1 cellular context compared by ENCODE assay signal in the genomic region with DNA sequence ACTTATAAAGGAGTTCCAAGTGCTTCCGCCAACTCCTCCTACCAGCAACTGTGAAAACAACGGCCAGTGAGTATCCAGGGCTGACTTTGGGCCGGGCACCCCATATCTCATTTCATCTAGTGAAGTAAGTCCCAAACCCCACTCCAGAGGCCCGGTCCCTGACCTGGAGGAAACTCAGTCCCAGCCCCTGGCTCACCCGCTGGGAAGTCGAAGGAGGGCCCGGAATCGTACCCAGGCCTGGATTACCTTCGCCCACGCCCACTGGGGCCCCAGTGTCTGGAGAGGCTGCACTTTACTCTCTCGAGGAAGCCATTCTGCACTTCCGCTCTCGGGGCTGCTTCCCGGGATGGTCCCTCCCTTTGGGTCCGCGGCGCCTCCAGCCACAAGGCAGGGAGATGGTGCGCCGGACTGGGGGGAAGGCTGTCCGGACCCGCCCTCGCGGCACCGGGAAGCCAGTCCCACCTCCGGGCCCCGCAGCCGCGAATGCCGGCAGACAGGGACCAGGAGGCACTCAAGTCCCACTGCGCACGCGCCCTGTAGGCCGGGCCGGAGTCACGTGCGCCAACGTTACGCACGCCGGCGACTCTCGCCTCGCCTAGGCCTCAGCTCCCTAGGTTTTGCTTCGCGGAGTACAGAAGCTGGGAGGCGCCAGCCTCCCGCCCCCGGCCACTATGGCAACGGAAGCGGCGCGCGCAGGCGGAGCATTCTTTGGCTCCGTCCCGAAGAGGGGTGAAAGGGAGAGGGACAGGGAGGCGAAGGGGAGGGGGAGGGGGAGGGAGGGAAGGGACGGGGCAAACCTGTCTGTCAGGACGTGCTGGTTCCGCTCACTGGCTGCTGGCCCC.
TF ChIP-seq lines count a peak whose summit lies in the region.

A gene with protein sequence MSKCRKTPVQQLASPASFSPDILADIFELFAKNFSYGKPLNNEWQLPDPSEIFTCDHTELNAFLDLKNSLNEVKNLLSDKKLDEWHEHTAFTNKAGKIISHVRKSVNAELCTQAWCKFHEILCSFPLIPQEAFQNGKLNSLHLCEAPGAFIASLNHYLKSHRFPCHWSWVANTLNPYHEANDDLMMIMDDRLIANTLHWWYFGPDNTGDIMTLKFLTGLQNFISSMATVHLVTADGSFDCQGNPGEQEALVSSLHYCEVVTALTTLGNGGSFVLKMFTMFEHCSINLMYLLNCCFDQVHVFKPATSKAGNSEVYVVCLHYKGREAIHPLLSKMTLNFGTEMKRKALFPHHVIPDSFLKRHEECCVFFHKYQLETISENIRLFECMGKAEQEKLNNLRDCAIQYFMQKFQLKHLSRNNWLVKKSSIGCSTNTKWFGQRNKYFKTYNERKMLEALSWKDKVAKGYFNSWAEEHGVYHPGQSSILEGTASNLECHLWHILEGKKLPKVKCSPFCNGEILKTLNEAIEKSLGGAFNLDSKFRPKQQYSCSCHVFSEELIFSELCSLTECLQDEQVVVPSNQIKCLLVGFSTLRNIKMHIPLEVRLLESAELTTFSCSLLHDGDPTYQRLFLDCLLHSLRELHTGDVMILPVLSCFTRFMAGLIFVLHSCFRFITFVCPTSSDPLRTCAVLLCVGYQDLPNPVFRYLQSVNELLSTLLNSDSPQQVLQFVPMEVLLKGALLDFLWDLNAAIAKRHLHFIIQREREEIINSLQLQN (minus strand): TSS at position 513 of the 842 bp plus-strand sequence. CDS start 3,482 bp downstream, outside the sequence.

TF ChIP-seq in HepG2, 621 proteins besides CTCF, POLR2A, EP300 and RAD21 (continued from another document and continues in another):
- TF ChIP-seq ZNF354B (CRISPR knock-in tag; IDR thresholded peaks at IDR 0.05) (peak; percentile 84; the same call in 1 of the 2 replicates), ZNF446 (CRISPR knock-in tag; IDR thresholded peaks at IDR 0.05) (peak; percentile 99), ZKSCAN8 (CRISPR knock-in tag; IDR thresholded peaks at IDR 0.05; ENCODE audit: borderline replicate concordance) (peak; percentile 80; the same call in 1 of the 2 replicates), CHCHD3 (CRISPR knock-in tag; IDR thresholded peaks at IDR 0.05) (peak; percentile 95), RXRA (CRISPR knock-in tag; IDR thresholded peaks at IDR 0.05) (peak; percentile 77; the same call in 1 of the 2 replicates), ZNF564 (CRISPR knock-in tag; IDR thresholded peaks at IDR 0.05) (peak; percentile 90), NCOA5 (CRISPR knock-in tag; IDR thresholded peaks at IDR 0.05) (no peak), SP4 (CRISPR knock-in tag; IDR thresholded peaks at IDR 0.05) (peak; percentile 66), ZFP36 (IDR thresholded peaks at IDR 0.05; ENCODE audit: borderline replicate concordance, low read depth, low read length, partially characterized antibody) (no peak), MAF1 (CRISPR knock-in tag; IDR thresholded peaks at IDR 0.05; ENCODE audit: borderline replicate concordance) (0 out of 2 replicates have a peak, but pooled peaks have one; percentile 72), SIX4 (CRISPR knock-in tag; IDR thresholded peaks at IDR 0.05) (0 out of 2 replicates have a peak, but pooled peaks have one; percentile 9), ATAD3A (CRISPR knock-in tag; IDR thresholded peaks at IDR 0.05) (peak; percentile 92), NFE2L1 (CRISPR knock-in tag; IDR thresholded peaks at IDR 0.05; ENCODE audit: borderline replicate concordance) (peak; percentile 72; the same call in 1 of the 2 replicates), KLF16 (CRISPR knock-in tag; IDR thresholded peaks at IDR 0.05) (peak; percentile 49 to 92; a peak in 3 of 4 replicates), SATB2 (CRISPR knock-in tag; IDR thresholded peaks at IDR 0.05) (peak; percentile 86; the same call in 1 of the 2 replicates), ZNF260 (CRISPR knock-in tag; IDR thresholded peaks at IDR 0.05; ENCODE audit: borderline replicate concordance, low read depth) (no peak), TBP (CRISPR knock-in tag; IDR thresholded peaks at IDR 0.05) (peak; percentile 39; the same call in 1 of the 2 replicates), ZNF460 (CRISPR knock-in tag; IDR thresholded peaks at IDR 0.05; ENCODE audit: borderline replicate concordance) (peak; percentile 67; the same call in 1 of the 2 replicates), ASH2L (IDR thresholded peaks at IDR 0.05; ENCODE audit: insufficient read length, low read depth, low read length) (peak; percentile 91), ZNF660 (CRISPR knock-in tag; IDR thresholded peaks at IDR 0.05; ENCODE audit: borderline replicate concordance, low read depth) (no peak), FOSL1 (CRISPR knock-in tag; IDR thresholded peaks at IDR 0.05; ENCODE audit: borderline replicate concordance) (peak; percentile 70; the same call in 1 of the 2 replicates)
- TF ChIP-seq, protein P1, sequence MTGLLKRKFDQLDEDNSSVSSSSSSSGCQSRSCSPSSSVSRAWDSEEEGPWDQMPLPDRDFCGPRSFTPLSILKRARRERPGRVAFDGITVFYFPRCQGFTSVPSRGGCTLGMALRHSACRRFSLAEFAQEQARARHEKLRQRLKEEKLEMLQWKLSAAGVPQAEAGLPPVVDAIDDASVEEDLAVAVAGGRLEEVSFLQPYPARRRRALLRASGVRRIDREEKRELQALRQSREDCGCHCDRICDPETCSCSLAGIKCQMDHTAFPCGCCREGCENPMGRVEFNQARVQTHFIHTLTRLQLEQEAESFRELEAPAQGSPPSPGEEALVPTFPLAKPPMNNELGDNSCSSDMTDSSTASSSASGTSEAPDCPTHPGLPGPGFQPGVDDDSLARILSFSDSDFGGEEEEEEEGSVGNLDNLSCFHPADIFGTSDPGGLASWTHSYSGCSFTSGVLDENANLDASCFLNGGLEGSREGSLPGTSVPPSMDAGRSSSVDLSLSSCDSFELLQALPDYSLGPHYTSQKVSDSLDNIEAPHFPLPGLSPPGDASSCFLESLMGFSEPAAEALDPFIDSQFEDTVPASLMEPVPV (CRISPR knock-in tag; IDR thresholded peaks at IDR 0.05) = peak; percentile 89
- TF ChIP-seq, protein P2, sequence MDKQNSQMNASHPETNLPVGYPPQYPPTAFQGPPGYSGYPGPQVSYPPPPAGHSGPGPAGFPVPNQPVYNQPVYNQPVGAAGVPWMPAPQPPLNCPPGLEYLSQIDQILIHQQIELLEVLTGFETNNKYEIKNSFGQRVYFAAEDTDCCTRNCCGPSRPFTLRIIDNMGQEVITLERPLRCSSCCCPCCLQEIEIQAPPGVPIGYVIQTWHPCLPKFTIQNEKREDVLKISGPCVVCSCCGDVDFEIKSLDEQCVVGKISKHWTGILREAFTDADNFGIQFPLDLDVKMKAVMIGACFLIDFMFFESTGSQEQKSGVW (CRISPR knock-in tag; IDR thresholded peaks at IDR 0.05; ENCODE audit: borderline replicate concordance) = peak; percentile 97
- TF ChIP-seq, protein P3, sequence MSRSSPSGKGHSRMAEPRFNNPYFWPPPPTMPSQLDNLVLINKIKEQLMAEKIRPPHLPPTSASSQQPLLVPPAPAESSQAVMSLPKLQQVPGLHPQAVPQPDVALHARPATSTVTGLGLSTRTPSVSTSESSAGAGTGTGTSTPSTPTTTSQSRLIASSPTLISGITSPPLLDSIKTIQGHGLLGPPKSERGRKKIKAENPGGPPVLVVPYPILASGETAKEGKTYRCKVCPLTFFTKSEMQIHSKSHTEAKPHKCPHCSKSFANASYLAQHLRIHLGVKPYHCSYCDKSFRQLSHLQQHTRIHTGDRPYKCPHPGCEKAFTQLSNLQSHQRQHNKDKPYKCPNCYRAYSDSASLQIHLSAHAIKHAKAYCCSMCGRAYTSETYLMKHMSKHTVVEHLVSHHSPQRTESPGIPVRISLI (CRISPR knock-in tag; IDR thresholded peaks at IDR 0.05; ENCODE audit: borderline replicate concordance) = peak; percentile 34; the same call in 1 of the 2 replicates
- TF ChIP-seq, protein P4, sequence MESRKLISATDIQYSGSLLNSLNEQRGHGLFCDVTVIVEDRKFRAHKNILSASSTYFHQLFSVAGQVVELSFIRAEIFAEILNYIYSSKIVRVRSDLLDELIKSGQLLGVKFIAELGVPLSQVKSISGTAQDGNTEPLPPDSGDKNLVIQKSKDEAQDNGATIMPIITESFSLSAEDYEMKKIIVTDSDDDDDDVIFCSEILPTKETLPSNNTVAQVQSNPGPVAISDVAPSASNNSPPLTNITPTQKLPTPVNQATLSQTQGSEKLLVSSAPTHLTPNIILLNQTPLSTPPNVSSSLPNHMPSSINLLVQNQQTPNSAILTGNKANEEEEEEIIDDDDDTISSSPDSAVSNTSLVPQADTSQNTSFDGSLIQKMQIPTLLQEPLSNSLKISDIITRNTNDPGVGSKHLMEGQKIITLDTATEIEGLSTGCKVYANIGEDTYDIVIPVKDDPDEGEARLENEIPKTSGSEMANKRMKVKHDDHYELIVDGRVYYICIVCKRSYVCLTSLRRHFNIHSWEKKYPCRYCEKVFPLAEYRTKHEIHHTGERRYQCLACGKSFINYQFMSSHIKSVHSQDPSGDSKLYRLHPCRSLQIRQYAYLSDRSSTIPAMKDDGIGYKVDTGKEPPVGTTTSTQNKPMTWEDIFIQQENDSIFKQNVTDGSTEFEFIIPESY (CRISPR knock-in tag; IDR thresholded peaks at IDR 0.05) = 0 out of 2 replicates have a peak, but pooled peaks have one; percentile 45
- TF ChIP-seq, protein P5, sequence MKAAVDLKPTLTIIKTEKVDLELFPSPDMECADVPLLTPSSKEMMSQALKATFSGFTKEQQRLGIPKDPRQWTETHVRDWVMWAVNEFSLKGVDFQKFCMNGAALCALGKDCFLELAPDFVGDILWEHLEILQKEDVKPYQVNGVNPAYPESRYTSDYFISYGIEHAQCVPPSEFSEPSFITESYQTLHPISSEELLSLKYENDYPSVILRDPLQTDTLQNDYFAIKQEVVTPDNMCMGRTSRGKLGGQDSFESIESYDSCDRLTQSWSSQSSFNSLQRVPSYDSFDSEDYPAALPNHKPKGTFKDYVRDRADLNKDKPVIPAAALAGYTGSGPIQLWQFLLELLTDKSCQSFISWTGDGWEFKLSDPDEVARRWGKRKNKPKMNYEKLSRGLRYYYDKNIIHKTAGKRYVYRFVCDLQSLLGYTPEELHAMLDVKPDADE (CRISPR knock-in tag; IDR thresholded peaks at IDR 0.05) = peak; percentile 97; the same call in 1 of the 2 replicates
- TF ChIP-seq, protein P6, sequence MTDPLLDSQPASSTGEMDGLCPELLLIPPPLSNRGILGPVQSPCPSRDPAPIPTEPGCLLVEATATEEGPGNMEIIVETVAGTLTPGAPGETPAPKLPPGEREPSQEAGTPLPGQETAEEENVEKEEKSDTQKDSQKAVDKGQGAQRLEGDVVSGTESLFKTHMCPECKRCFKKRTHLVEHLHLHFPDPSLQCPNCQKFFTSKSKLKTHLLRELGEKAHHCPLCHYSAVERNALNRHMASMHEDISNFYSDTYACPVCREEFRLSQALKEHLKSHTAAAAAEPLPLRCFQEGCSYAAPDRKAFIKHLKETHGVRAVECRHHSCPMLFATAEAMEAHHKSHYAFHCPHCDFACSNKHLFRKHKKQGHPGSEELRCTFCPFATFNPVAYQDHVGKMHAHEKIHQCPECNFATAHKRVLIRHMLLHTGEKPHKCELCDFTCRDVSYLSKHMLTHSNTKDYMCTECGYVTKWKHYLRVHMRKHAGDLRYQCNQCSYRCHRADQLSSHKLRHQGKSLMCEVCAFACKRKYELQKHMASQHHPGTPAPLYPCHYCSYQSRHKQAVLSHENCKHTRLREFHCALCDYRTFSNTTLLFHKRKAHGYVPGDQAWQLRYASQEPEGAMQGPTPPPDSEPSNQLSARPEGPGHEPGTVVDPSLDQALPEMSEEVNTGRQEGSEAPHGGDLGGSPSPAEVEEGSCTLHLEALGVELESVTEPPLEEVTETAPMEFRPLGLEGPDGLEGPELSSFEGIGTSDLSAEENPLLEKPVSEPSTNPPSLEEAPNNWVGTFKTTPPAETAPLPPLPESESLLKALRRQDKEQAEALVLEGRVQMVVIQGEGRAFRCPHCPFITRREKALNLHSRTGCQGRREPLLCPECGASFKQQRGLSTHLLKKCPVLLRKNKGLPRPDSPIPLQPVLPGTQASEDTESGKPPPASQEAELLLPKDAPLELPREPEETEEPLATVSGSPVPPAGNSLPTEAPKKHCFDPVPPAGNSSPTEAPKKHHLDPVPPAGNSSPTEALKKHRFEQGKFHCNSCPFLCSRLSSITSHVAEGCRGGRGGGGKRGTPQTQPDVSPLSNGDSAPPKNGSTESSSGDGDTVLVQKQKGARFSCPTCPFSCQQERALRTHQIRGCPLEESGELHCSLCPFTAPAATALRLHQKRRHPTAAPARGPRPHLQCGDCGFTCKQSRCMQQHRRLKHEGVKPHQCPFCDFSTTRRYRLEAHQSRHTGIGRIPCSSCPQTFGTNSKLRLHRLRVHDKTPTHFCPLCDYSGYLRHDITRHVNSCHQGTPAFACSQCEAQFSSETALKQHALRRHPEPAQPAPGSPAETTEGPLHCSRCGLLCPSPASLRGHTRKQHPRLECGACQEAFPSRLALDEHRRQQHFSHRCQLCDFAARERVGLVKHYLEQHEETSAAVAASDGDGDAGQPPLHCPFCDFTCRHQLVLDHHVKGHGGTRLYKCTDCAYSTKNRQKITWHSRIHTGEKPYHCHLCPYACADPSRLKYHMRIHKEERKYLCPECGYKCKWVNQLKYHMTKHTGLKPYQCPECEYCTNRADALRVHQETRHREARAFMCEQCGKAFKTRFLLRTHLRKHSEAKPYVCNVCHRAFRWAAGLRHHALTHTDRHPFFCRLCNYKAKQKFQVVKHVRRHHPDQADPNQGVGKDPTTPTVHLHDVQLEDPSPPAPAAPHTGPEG (CRISPR knock-in tag; IDR thresholded peaks at IDR 0.05) = peak; percentile 96
- TF ChIP-seq, protein P7, sequence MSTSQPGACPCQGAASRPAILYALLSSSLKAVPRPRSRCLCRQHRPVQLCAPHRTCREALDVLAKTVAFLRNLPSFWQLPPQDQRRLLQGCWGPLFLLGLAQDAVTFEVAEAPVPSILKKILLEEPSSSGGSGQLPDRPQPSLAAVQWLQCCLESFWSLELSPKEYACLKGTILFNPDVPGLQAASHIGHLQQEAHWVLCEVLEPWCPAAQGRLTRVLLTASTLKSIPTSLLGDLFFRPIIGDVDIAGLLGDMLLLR (CRISPR knock-in tag; IDR thresholded peaks at IDR 0.05) = peak; percentile 97
- TF ChIP-seq, protein P8, sequence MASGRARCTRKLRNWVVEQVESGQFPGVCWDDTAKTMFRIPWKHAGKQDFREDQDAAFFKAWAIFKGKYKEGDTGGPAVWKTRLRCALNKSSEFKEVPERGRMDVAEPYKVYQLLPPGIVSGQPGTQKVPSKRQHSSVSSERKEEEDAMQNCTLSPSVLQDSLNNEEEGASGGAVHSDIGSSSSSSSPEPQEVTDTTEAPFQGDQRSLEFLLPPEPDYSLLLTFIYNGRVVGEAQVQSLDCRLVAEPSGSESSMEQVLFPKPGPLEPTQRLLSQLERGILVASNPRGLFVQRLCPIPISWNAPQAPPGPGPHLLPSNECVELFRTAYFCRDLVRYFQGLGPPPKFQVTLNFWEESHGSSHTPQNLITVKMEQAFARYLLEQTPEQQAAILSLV (CRISPR knock-in tag; IDR thresholded peaks at IDR 0.05; ENCODE audit: borderline replicate concordance) = peak; percentile 97
- TF ChIP-seq, protein P9, sequence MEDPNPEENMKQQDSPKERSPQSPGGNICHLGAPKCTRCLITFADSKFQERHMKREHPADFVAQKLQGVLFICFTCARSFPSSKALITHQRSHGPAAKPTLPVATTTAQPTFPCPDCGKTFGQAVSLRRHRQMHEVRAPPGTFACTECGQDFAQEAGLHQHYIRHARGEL (CRISPR knock-in tag; IDR thresholded peaks at IDR 0.05) = peak; percentile 94
- TF ChIP-seq, protein P10, sequence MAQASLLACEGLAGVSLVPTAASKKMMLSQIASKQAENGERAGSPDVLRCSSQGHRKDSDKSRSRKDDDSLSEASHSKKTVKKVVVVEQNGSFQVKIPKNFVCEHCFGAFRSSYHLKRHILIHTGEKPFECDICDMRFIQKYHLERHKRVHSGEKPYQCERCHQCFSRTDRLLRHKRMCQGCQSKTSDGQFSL (CRISPR knock-in tag; IDR thresholded peaks at IDR 0.05) = peak; percentile 72; the same call in 1 of the 2 replicates
